14 cellular contexts compared by ENCODE assay signal in the genomic region with DNA sequence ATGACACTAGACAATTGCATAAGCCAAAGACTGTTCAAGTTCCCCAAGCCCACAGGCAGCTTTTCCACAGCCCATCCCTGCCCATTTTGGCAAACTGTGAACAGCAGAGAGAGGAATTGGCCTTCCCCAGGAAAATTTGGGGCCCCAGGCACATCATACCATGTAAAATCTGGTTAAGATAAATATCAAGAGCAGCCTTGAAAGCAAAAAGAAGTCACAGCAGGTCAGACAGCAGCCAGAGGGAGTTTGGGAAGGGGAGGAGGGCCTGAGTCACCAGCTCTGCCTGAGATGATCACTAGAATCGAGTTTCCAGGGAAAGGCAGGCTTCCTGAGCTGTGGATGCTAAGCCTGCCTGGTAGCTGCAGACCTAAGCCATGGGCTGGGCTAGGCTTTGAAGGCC.
A peak's percentile ranks its signal among the peaks of the same experiment; 100 is the strongest.
DNase-seq lines count a peak whose midpoint lies in the region; ATAC-seq and TF ChIP-seq lines count a peak whose summit lies in the region.
"Had no signal": no experiment of that assay in that cellular context is flagged by ENCODE, and none has a peak within 500 bp of the region (broad histone marks: within the 10 kb centered on the region; RNA-seq: fewer than 3 reads in every experiment).

No MANE protein-coding gene starts in this region.

- TF ChIP-seq CTCF in SK-N-SH (IDR thresholded peaks at IDR 0.05) (no peak), parathyroid adenoma (IDR thresholded peaks at IDR 0.05) (no peak)

- peaks cover 3% of the 10 kb centered on the region for H3F3A ChIP-seq in SK-N-SH (replicated peaks; ENCODE audit: insufficient read depth)

- H3K36me3 ChIP-seq in SK-N-SH (replicated peaks in 1 of 2; ENCODE audit: control insufficient read depth in 1 of 2, insufficient read depth in 2 of 2, low read length in 1 of 2) (no peaks in the 10 kb centered on the region), parathyroid adenoma (ENCODE audit: control insufficient read depth, insufficient read depth, low read length) (no peaks in the 10 kb centered on the region)
- H3K36me3 ChIP-seq: thoracic aorta had no signal

- ATAC-seq in GM18909 (IDR thresholded peaks at IDR 0.05; ENCODE audit: poor library complexity, unreplicated experiment), result no peak
- ATAC-seq in natural killer cell treated with Interleukin-12 subunit alpha and Interleukin-12 subunit beta and Interleukin-15 and Interleukin-18, amount 100 ng/mL, for 72 hours, result no peak
- ATAC-seq: activated naive CD8-positive, alpha-beta T cell treated with anti-CD3 and anti-CD28 coated beads, Interleukin-2, amount 50 U/mL, for 24 hours; left colon; T-cell had no signal

- H3K4me1 ChIP-seq in SK-N-SH (ENCODE audit: control insufficient read depth in 1 of 2, insufficient read depth in 2 of 2, low read depth in 1 of 2, low read length in 1 of 2) (peaks cover 0 to 15% of the 10 kb centered on the region in 2 experiments; a peak in 1 of 4 replicates), parathyroid adenoma (no peaks in the 10 kb centered on the region)

- H3K4me3 Mint-ChIP-seq in natural killer cell treated with Interleukin-12 subunit alpha and Interleukin-12 subunit beta and Interleukin-15 and Interleukin-18, amount 100 ng/mL, for 72 hours, result no peak overlapping the region
- H3K4me3 Mint-ChIP-seq: activated naive CD8-positive, alpha-beta T cell treated with anti-CD3 and anti-CD28 coated beads, Interleukin-2, amount 50 U/mL, for 24 hours; T-cell had no signal

- peaks cover 2% of the 10 kb centered on the region for H3K9me3 Mint-ChIP-seq in natural killer cell treated with Interleukin-12 subunit alpha and Interleukin-12 subunit beta and Interleukin-15 and Interleukin-18, amount 100 ng/mL, for 72 hours
- H3K9me3 Mint-ChIP-seq: activated naive CD8-positive, alpha-beta T cell treated with anti-CD3 and anti-CD28 coated beads, Interleukin-2, amount 50 U/mL, for 24 hours; T-cell had no signal

- no peak overlapping the region for H3K27ac Mint-ChIP-seq in natural killer cell treated with Interleukin-12 subunit alpha and Interleukin-12 subunit beta and Interleukin-15 and Interleukin-18, amount 100 ng/mL, for 72 hours
- H3K27ac Mint-ChIP-seq: activated naive CD8-positive, alpha-beta T cell treated with anti-CD3 and anti-CD28 coated beads, Interleukin-2, amount 50 U/mL, for 24 hours; T-cell had no signal

- POLR2A ChIA-PET in SK-N-SH (lab: Yijun Ruan, JAX), result no interaction called here

- no peaks in the 10 kb centered on the region for H3K9me2 ChIP-seq in SK-N-SH

- H3K4me2 ChIP-seq in SK-N-SH, result peak overlapping the region; percentile 66
- H3K4me2 ChIP-seq in parathyroid adenoma (ENCODE audit: low read length), result no peak overlapping the region

- H4K20me1 ChIP-seq in SK-N-SH (ENCODE audit: insufficient read depth), result no peaks in the 10 kb centered on the region

- no peak overlapping the region for H3K9ac ChIP-seq in SK-N-SH
- H3K9ac ChIP-seq in parathyroid adenoma, result no peak overlapping the region

- H3K27me3 ChIP-seq in SK-N-SH (ENCODE audit: insufficient read depth) (peaks cover 5% of the 10 kb centered on the region; the same call in 1 of the 2 replicates), parathyroid adenoma (ENCODE audit: control insufficient read depth, insufficient read depth, low read length) (no peaks in the 10 kb centered on the region)

- DNase-seq in EL (peak; percentile 78), SK-N-SH (no peak), fibroblast of gingiva (ENCODE audit: low read depth) (peak; percentile 67), NCI-H146 treated with DMSO at 0.1 percent for 48 hours (lab: John Stamatoyannopoulos, UW; ENCODE audit: unreplicated experiment) (no peak), NCI-H2227 (lab: John Stamatoyannopoulos, UW; ENCODE audit: unreplicated experiment) (no peak)
- no peak for DNase-seq in natural killer cell treated with Interleukin-12 subunit alpha and Interleukin-12 subunit beta and Interleukin-15 and Interleukin-18, amount 100 ng/mL, for 72 hours (ENCODE audit: low spot score)
- DNase-seq: activated naive CD8-positive, alpha-beta T cell treated with anti-CD3 and anti-CD28 coated beads, Interleukin-2, amount 50 U/mL, for 24 hours; left colon; NCI-H1105 treated with DMSO at 0.1 percent for 48 hours; NCI-H774; T-cell had no signal

- 0% methylated on average over 1 of the region's 1 CpG for WGBS in SK-N-SH (ENCODE audit: low lambda C conversion rate)

- TF ChIP-seq RAD21 in SK-N-SH (IDR thresholded peaks at IDR 0.05; ENCODE audit: low read length), result no peak

- CTCF ChIA-PET in SK-N-SH (lab: Yijun Ruan, JAX), result no interaction called here

- no peak for TF ChIP-seq EP300 in SK-N-SH (IDR thresholded peaks at IDR 0.05; ENCODE audit: borderline replicate concordance in 1 of 2, low read depth in 1 of 2, low read length in 1 of 2)

- peaks cover 17 to 20% of the 10 kb centered on the region in 2 donors for H3K27me3 Mint-ChIP-seq in natural killer cell treated with Interleukin-12 subunit alpha and Interleukin-12 subunit beta and Interleukin-15 and Interleukin-18, amount 100 ng/mL, for 72 hours
- H3K27me3 Mint-ChIP-seq: activated naive CD8-positive, alpha-beta T cell treated with anti-CD3 and anti-CD28 coated beads, Interleukin-2, amount 50 U/mL, for 24 hours had no signal

- peaks cover 0 to 10% of the 10 kb centered on the region in 2 donors for H3K4me1 Mint-ChIP-seq in natural killer cell treated with Interleukin-12 subunit alpha and Interleukin-12 subunit beta and Interleukin-15 and Interleukin-18, amount 100 ng/mL, for 72 hours (ENCODE audit: low read depth in 2 of 2)
- H3K4me1 Mint-ChIP-seq: activated naive CD8-positive, alpha-beta T cell treated with anti-CD3 and anti-CD28 coated beads, Interleukin-2, amount 50 U/mL, for 24 hours; T-cell had no signal

- H3K36me3 Mint-ChIP-seq in natural killer cell treated with Interleukin-12 subunit alpha and Interleukin-12 subunit beta and Interleukin-15 and Interleukin-18, amount 100 ng/mL, for 72 hours, result no peaks in the 10 kb centered on the region
- H3K36me3 Mint-ChIP-seq: T-cell had no signal

- H3K4me3 ChIP-seq in SK-N-SH (ENCODE audit: low read depth in 2 of 2, low read length in 1 of 2) (no peak overlapping the region), parathyroid adenoma (ENCODE audit: low read depth, low read length) (no peak overlapping the region)
- H3K4me3 ChIP-seq: thoracic aorta had no signal

- H3K79me2 ChIP-seq in SK-N-SH (ENCODE audit: insufficient read depth) (no peaks in the 10 kb centered on the region), parathyroid adenoma (no peaks in the 10 kb centered on the region)

- H2AFZ ChIP-seq in SK-N-SH (ENCODE audit: low read depth) (peak overlapping the region; percentile 36; the same call in 1 of the 2 replicates), parathyroid adenoma (peak overlapping the region; percentile 33)

- peak overlapping the region in 1 of 2 experiments; percentile 11; a peak in 1 of 4 replicates for H3K27ac ChIP-seq in SK-N-SH (ENCODE audit: low read depth in 2 of 2, low read length in 1 of 2)
- H3K27ac ChIP-seq in parathyroid adenoma, result no peak overlapping the region
- H3K27ac ChIP-seq: thoracic aorta had no signal

- H3K9me3 ChIP-seq in SK-N-SH, result no peaks in the 10 kb centered on the region
- H3K9me3 ChIP-seq in parathyroid adenoma (ENCODE audit: control insufficient read depth, low read length), result no peaks in the 10 kb centered on the region
- H3K9me3 ChIP-seq: thoracic aorta had no signal

TF ChIP-seq in SK-N-SH, 30 proteins besides CTCF, POLR2A, EP300 and RAD21:
- TF ChIP-seq YY1 (IDR thresholded peaks at IDR 0.05; ENCODE audit: low read depth) (no peak), MXI1 (IDR thresholded peaks at IDR 0.05; ENCODE audit: low read depth, low read length) (no peak), RCOR1 (IDR thresholded peaks at IDR 0.05; ENCODE audit: low read length) (no peak), ELF1 (IDR thresholded peaks at IDR 0.05) (no peak), FOSL2 (IDR thresholded peaks at IDR 0.05; ENCODE audit: borderline replicate concordance, low read depth) (peak; percentile 48; the same call in 1 of the 2 replicates), RXRA (IDR thresholded peaks at IDR 0.05; ENCODE audit: borderline replicate concordance, low read depth) (peak; percentile 16; the same call in 1 of the 2 replicates)

Comparison
In these comparisons a context has a peak if more than half of its experiments do, and no peak if none do; other contexts are left out.
1. DNase-seq: peak in EL (single experiment) and fibroblast of gingiva (single experiment); none in SK-N-SH (single experiment), natural killer cell treated with Interleukin-12 subunit alpha and Interleukin-12 subunit beta and Interleukin-15 and Interleukin-18, amount 100 ng/mL, for 72 hours (single experiment), NCI-H146 treated with DMSO at 0.1 percent for 48 hours (single experiment) and NCI-H2227 (single experiment).